Comparison of ENCODE assay signal across 8 cellular contexts in genomic region chr12:127145929-127146789, GRCh38.
DNase-seq lines count a peak whose midpoint lies in the region; ATAC-seq and TF ChIP-seq lines count a peak whose summit lies in the region.

No MANE protein-coding gene starts in this region.

- peaks cover 5% of the 10 kb centered on the region for H3K9me3 ChIP-seq in endodermal cell (ENCODE audit: control insufficient read depth, low read length)
- no peaks in the 10 kb centered on the region for H3K9me3 ChIP-seq in muscle layer of colon (ENCODE audit: low read length)

- no peak for TF ChIP-seq CTCF in endodermal cell (conservative IDR thresholded peaks at IDR 0.05)

- ATAC-seq in HG02588 (IDR thresholded peaks at IDR 0.05; ENCODE audit: unreplicated experiment) (no peak), HG03025 (IDR thresholded peaks at IDR 0.05; ENCODE audit: low FRiP score, unreplicated experiment) (no peak), HG02623 (IDR thresholded peaks at IDR 0.05; ENCODE audit: unreplicated experiment) (no peak)

- no peak overlapping the region for H3K27ac ChIP-seq in endodermal cell (ENCODE audit: low read depth, low read length)
- peak overlapping the region; percentile 38 for H3K27ac ChIP-seq in muscle layer of colon (ENCODE audit: low read depth, low read length)

- peaks cover 24% of the 10 kb centered on the region for H3K4me1 Mint-ChIP-seq in endodermal cell

- H3K4me1 ChIP-seq in endodermal cell (ENCODE audit: control insufficient read depth, insufficient read depth, low read length): peaks cover 5% of the 10 kb centered on the region
- H3K4me1 ChIP-seq in muscle layer of colon (ENCODE audit: insufficient read depth, low read length): no peaks in the 10 kb centered on the region

- H3K27ac Mint-ChIP-seq in endodermal cell: peak overlapping the region; percentile 68

- no peaks in the 10 kb centered on the region for H3K36me3 Mint-ChIP-seq in endodermal cell (ENCODE audit: low read depth)

- H3K36me3 ChIP-seq in endodermal cell (ENCODE audit: control insufficient read depth, insufficient read depth, low read length) (no peaks in the 10 kb centered on the region), muscle layer of colon (ENCODE audit: insufficient read depth, low read length) (no peaks in the 10 kb centered on the region)

- H3K4me3 Mint-ChIP-seq in endodermal cell: peak overlapping the region; percentile 62

- H3K9ac ChIP-seq in endodermal cell (ENCODE audit: extremely low read depth, low read length, poor library complexity, severe bottlenecking) (no peak overlapping the region), muscle layer of colon (ENCODE audit: low read length) (no peak overlapping the region)

- H3K27me3 ChIP-seq in endodermal cell (ENCODE audit: control insufficient read depth, insufficient read depth, low read length, poor library complexity, severe bottlenecking) (no peaks in the 10 kb centered on the region), muscle layer of colon (ENCODE audit: control insufficient read depth in 1 of 2, insufficient read depth in 2 of 2, low read length in 2 of 2) (no peaks in the 10 kb centered on the region)

- DNase-seq in HK-2 (ENCODE audit: unreplicated experiment) (peak; percentile 64), endodermal cell (no peak)
- DNase-seq in activated CD8-positive, alpha-beta memory T cell treated with anti-CD3 and anti-CD28 coated beads, Interleukin-2, amount 50 U/mL, for 48 hours: peak; percentile 88
- DNase-seq in stimulated activated CD8-positive, alpha-beta memory T cell treated with anti-CD3 and anti-CD28 coated beads, Interleukin-7, amount 100 ng/mL, for 24 hours (ENCODE audit: low read depth): peak; percentile 44

- WGBS in endodermal cell (ENCODE audit: insufficient coverage in 1 of 2, insufficient read length in 1 of 2), 2 experiments: 95 to 96% methylated on average over 59 to 85 of the region's 85 CpGs

- H3K27me3 Mint-ChIP-seq in endodermal cell (ENCODE audit: insufficient read depth): peaks cover 3% of the 10 kb centered on the region

- peaks cover 18% of the 10 kb centered on the region for H3K9me3 Mint-ChIP-seq in endodermal cell

- H3K4me3 ChIP-seq in endodermal cell (ENCODE audit: low read length) (no peak overlapping the region), muscle layer of colon (ENCODE audit: low read depth in 1 of 2, low read length in 2 of 2) (peak overlapping the region; percentile 64 to 65)
